In genomic region chr9:3888496-3888858, GRCh38 we compare ENCODE assay signal across 17 cellular contexts.
DNase-seq lines count a peak whose midpoint lies in the region; ATAC-seq and TF ChIP-seq lines count a peak whose summit lies in the region.
"Had no signal": no experiment of that assay in that cellular context is flagged by ENCODE, and none has a peak within 500 bp of the region (broad histone marks: within the 10 kb centered on the region; RNA-seq: fewer than 3 reads in every experiment).

No MANE protein-coding gene starts in this region.

- no peak overlapping the region for H3K9ac ChIP-seq in mesendoderm (ENCODE audit: low read length)

- DNase-seq in activated T-cell treated with anti-CD3 and anti-CD28 coated beads, Interleukin-2, amount 50 U/mL, for 24 hours, result no peak
- DNase-seq in activated T-cell treated with anti-CD3 and anti-CD28 coated beads, Interleukin-2, amount 50 U/mL, for 1 hour, result no peak
- peak; percentile 27 to 28 for DNase-seq in activated T-cell treated with anti-CD3 and anti-CD28 coated beads, Interleukin-2, amount 50 U/mL, for 48 hours
- DNase-seq in mesendoderm (no peak), NCI-H510A treated with DMSO at 0.1 percent for 48 hours (lab: John Stamatoyannopoulos, UW) (no peak), DMS53 (lab: John Stamatoyannopoulos, UW) (no peak)
- DNase-seq: AML-193, Caco-2, HCEC 1CT, Karpas-422, NCI-H1105 treated with DMSO at 0.1 percent for 48 hours, NCI-H187 treated with DMSO at 0.1 percent for 48 hours, NCI-H446 treated with DMSO at 0.1 percent for 48 hours, NCI-H774 had no signal

- H4K5ac ChIP-seq in mesendoderm (ENCODE audit: low read length), result no peak overlapping the region

- no peaks in the 10 kb centered on the region for H3K79me1 ChIP-seq in mesendoderm (ENCODE audit: low read length)

- no peaks in the 10 kb centered on the region for H3K36me3 Mint-ChIP-seq in activated T-cell treated with anti-CD3 and anti-CD28 coated beads, Interleukin-2, amount 50 U/mL, for 24 hours (ENCODE audit: low read depth)

- no peak overlapping the region for H3K18ac ChIP-seq in mesendoderm (ENCODE audit: low read length)

- WGBS in mesendoderm (ENCODE audit: extremely low coverage, insufficient coverage, low lambda C conversion rate), result no CpG with 5 or more reads among the region's 7 CpGs

- H2BK15ac ChIP-seq in mesendoderm (replicated peaks; ENCODE audit: low read depth), result no peak overlapping the region

- peaks cover 17% of the 10 kb centered on the region for H3K4me1 Mint-ChIP-seq in activated T-cell treated with anti-CD3 and anti-CD28 coated beads, Interleukin-2, amount 50 U/mL, for 24 hours (ENCODE audit: low read depth)

- no peak overlapping the region for H3K4me3 Mint-ChIP-seq in activated T-cell treated with anti-CD3 and anti-CD28 coated beads, Interleukin-2, amount 50 U/mL, for 24 hours

- no peak overlapping the region for H4K8ac ChIP-seq in mesendoderm (ENCODE audit: low read depth, low read length)

- peak overlapping the region; percentile 74 for H3K27ac Mint-ChIP-seq in activated T-cell treated with anti-CD3 and anti-CD28 coated beads, Interleukin-2, amount 50 U/mL, for 24 hours

- H3K4me1 ChIP-seq in mesendoderm (ENCODE audit: control insufficient read depth, low read depth, low read length), result peaks cover 5% of the 10 kb centered on the region
- H3K4me1 ChIP-seq: Caco-2 had no signal

- no peaks in the 10 kb centered on the region for H3K79me2 ChIP-seq in mesendoderm (ENCODE audit: control insufficient read depth, insufficient read depth, low read length)

- no peak overlapping the region for H3K56ac ChIP-seq in mesendoderm (ENCODE audit: low read length)

- H2BK5ac ChIP-seq in mesendoderm (ENCODE audit: low read length), result no peak overlapping the region

- no peak overlapping the region for H3K27ac ChIP-seq in mesendoderm (ENCODE audit: low read depth, low read length)

- H3K9me3 Mint-ChIP-seq in activated T-cell treated with anti-CD3 and anti-CD28 coated beads, Interleukin-2, amount 50 U/mL, for 24 hours, result no peaks in the 10 kb centered on the region

- peak; percentile 78 for ATAC-seq in GM18867 (IDR thresholded peaks at IDR 0.05; ENCODE audit: unreplicated experiment)
- ATAC-seq in SK-N-SH treated with all-trans-retinoic acid at 6 μM for 48 hours, result no peak
- ATAC-seq: Panc1 had no signal

- H3K23ac ChIP-seq in mesendoderm (ENCODE audit: low read length), result no peak overlapping the region

- peak overlapping the region; percentile 1 for H2BK120ac ChIP-seq in mesendoderm (ENCODE audit: low read depth, low read length)

- H3K4ac ChIP-seq in mesendoderm (ENCODE audit: low read depth, low read length), result no peak overlapping the region

- no peak overlapping the region for H2AK5ac ChIP-seq in mesendoderm (ENCODE audit: low read length)

- no peaks in the 10 kb centered on the region for H3K27me3 ChIP-seq in mesendoderm (ENCODE audit: insufficient read depth, low read length, poor library complexity)

- H3K27me3 Mint-ChIP-seq in activated T-cell treated with anti-CD3 and anti-CD28 coated beads, Interleukin-2, amount 50 U/mL, for 24 hours, result no peaks in the 10 kb centered on the region

- no peaks in the 10 kb centered on the region for H3K36me3 ChIP-seq in mesendoderm (ENCODE audit: control insufficient read depth, insufficient read depth, low read length)

- H3K4me3 ChIP-seq in mesendoderm (ENCODE audit: low read length), result no peak overlapping the region

- H3K4me2 ChIP-seq in mesendoderm (ENCODE audit: low read length), result no peak overlapping the region

TF ChIP-seq in SK-N-SH treated with all-trans-retinoic acid at 6 μM for 48 hours, 23 proteins besides CTCF, POLR2A, EP300 and RAD21:
- TF ChIP-seq ESRRG (CRISPR knock-in tag; IDR thresholded peaks at IDR 0.05) (no peak), POU6F1 (CRISPR knock-in tag; IDR thresholded peaks at IDR 0.05; ENCODE audit: borderline replicate concordance, low read depth) (no peak), ZFP3 (CRISPR knock-in tag; IDR thresholded peaks at IDR 0.05) (no peak), ZNF8 (CRISPR knock-in tag; IDR thresholded peaks at IDR 0.05) (no peak), CREB5 (CRISPR knock-in tag; IDR thresholded peaks at IDR 0.05; ENCODE audit: low read depth) (no peak), RARB (CRISPR knock-in tag; IDR thresholded peaks at IDR 0.05) (no peak), OSR1 (CRISPR knock-in tag; IDR thresholded peaks at IDR 0.05) (no peak), PPARA (CRISPR knock-in tag; IDR thresholded peaks at IDR 0.05; ENCODE audit: borderline replicate concordance) (no peak), TCF4 (CRISPR knock-in tag; IDR thresholded peaks at IDR 0.05; ENCODE audit: borderline replicate concordance) (no peak), TSHZ2 (CRISPR knock-in tag; IDR thresholded peaks at IDR 0.05) (no peak), CSDC2 (CRISPR knock-in tag; IDR thresholded peaks at IDR 0.05) (no peak), SNAI2 (CRISPR knock-in tag; IDR thresholded peaks at IDR 0.05) (no peak), GLIS3 (CRISPR knock-in tag; IDR thresholded peaks at IDR 0.05) (no peak), BACH2 (CRISPR knock-in tag; IDR thresholded peaks at IDR 0.05; ENCODE audit: borderline replicate concordance) (no peak), TOX (CRISPR knock-in tag; IDR thresholded peaks at IDR 0.05; ENCODE audit: borderline replicate concordance) (no peak)

Comparison
In these comparisons a context has a peak if more than half of its experiments do, and no peak if none do; other contexts are left out.
1. DNase-seq: peak in activated T-cell treated with anti-CD3 and anti-CD28 coated beads, Interleukin-2, amount 50 U/mL, for 48 hours (2 of 2); none in activated T-cell treated with anti-CD3 and anti-CD28 coated beads, Interleukin-2, amount 50 U/mL, for 24 hours (single experiment), activated T-cell treated with anti-CD3 and anti-CD28 coated beads, Interleukin-2, amount 50 U/mL, for 1 hour (single experiment), mesendoderm (single experiment), NCI-H510A treated with DMSO at 0.1 percent for 48 hours (single experiment) and DMS53 (single experiment).